19 cellular contexts compared by ENCODE assay signal in genomic region chr15:84909029-84909428, GRCh38. TPM values are rescaled to one million over a fixed set of nuclear protein-coding genes. Genes with fewer than 3 reads are reported as not detected.
"Had no signal": no experiment of that assay in that cellular context is flagged by ENCODE, and none has a peak within 500 bp of the region (broad histone marks: within the 10 kb centered on the region; RNA-seq: fewer than 3 reads in every experiment).

No MANE protein-coding gene starts in this region.

- H3K9me3 Mint-ChIP-seq: activated T-helper 1 cell treated with anti-CD3 and anti-CD28 coated beads, Interleukin-12 subunit alpha, Interleukin-12 subunit beta, Interleukin-2, Interleukin-4 antibody, amounts not matched to agents 30 ng/mL and 10 ng/mL and 1 ng/mL, durations not matched to agents 14 hours and 24 hours and 36 hours; naive B cell; stimulated activated effector memory CD8-positive, alpha-beta T cell treated with anti-CD3 and anti-CD28 coated beads, Interleukin-12 subunit alpha, Interleukin-12 subunit beta, amount 100 ng/mL, for 72 hours had no signal

- H3K4me3 ChIP-seq: coronary artery, mucosa of descending colon, pancreas, sigmoid colon had no signal

- H3K27ac Mint-ChIP-seq: activated CD4-positive, alpha-beta T cell treated with anti-CD3 and anti-CD28 coated beads for 36 hours; activated T-helper 1 cell treated with anti-CD3 and anti-CD28 coated beads, Interleukin-12 subunit alpha, Interleukin-12 subunit beta, Interleukin-2, Interleukin-4 antibody, amounts not matched to agents 30 ng/mL and 10 ng/mL and 1 ng/mL, durations not matched to agents 14 hours and 24 hours and 36 hours; stimulated activated effector memory CD8-positive, alpha-beta T cell treated with anti-CD3 and anti-CD28 coated beads, Interleukin-12 subunit alpha, Interleukin-12 subunit beta, amount 100 ng/mL, for 72 hours had no signal

- H3K4me3 Mint-ChIP-seq: activated CD4-positive, alpha-beta T cell treated with anti-CD3 and anti-CD28 coated beads for 36 hours; activated T-helper 1 cell treated with anti-CD3 and anti-CD28 coated beads, Interleukin-12 subunit alpha, Interleukin-12 subunit beta, Interleukin-2, Interleukin-4 antibody, amounts not matched to agents 30 ng/mL and 10 ng/mL and 1 ng/mL, durations not matched to agents 14 hours and 24 hours and 36 hours; naive B cell; stimulated activated effector memory CD8-positive, alpha-beta T cell treated with anti-CD3 and anti-CD28 coated beads, Interleukin-12 subunit alpha, Interleukin-12 subunit beta, amount 100 ng/mL, for 72 hours had no signal

- H3K36me3 ChIP-seq: pancreas, sigmoid colon had no signal

- ATAC-seq: activated CD4-positive, alpha-beta T cell treated with anti-CD3 and anti-CD28 coated beads for 36 hours; left lobe of liver; pancreas; stimulated activated effector memory CD8-positive, alpha-beta T cell treated with anti-CD3 and anti-CD28 coated beads, Interleukin-12 subunit alpha, Interleukin-12 subunit beta, amount 100 ng/mL, for 72 hours had no signal

- H3K36me3 Mint-ChIP-seq: naive B cell; stimulated activated effector memory CD8-positive, alpha-beta T cell treated with anti-CD3 and anti-CD28 coated beads, Interleukin-12 subunit alpha, Interleukin-12 subunit beta, amount 100 ng/mL, for 72 hours had no signal

- H3K4me1 Mint-ChIP-seq: activated CD4-positive, alpha-beta T cell treated with anti-CD3 and anti-CD28 coated beads for 36 hours had no signal

- H3K27ac ChIP-seq: coronary artery, sigmoid colon had no signal

- H3K27me3 Mint-ChIP-seq: activated CD4-positive, alpha-beta T cell treated with anti-CD3 and anti-CD28 coated beads for 36 hours had no signal

- DNase-seq: activated CD4-positive, alpha-beta T cell treated with anti-CD3 and anti-CD28 coated beads for 36 hours; activated CD4-positive, alpha-beta T cell treated with anti-CD3 and anti-CD28 coated beads, Interleukin-2, amount 50 U/mL, for 48 hours; activated naive CD4-positive, alpha-beta T cell; activated T-cell treated with anti-CD3 and anti-CD28 coated beads for 4 hours; foreskin melanocyte; glutamatergic neuron; hypothalamus; kidney; mucosa of descending colon; naive B cell; sigmoid colon; stimulated activated CD4-positive, alpha-beta T cell treated with anti-CD3 and anti-CD28 coated beads, Interleukin-4, amount 100 ng/mL, for 24 hours had no signal

- H3K9me3 ChIP-seq: mucosa of descending colon, pancreas, sigmoid colon had no signal

- H3K27me3 ChIP-seq: pancreas, sigmoid colon had no signal

RNA-seq across cellular contexts. Expression of gene SLC28A1, which starts 24.6 kb away (rescaled TPM):
- total RNA-seq: activated CD4-positive, alpha-beta T cell treated with anti-CD3 and anti-CD28 coated beads for 36 hours; activated T-helper 1 cell treated with anti-CD3 and anti-CD28 coated beads, Interleukin-12 subunit alpha, Interleukin-12 subunit beta, Interleukin-2, Interleukin-4 antibody, amounts not matched to agents 30 ng/mL and 10 ng/mL and 1 ng/mL, durations not matched to agents 14 hours and 24 hours and 36 hours; epithelial cell of proximal tubule; mucosa of descending colon; sigmoid colon; T-helper 2 cell treated with Interferon-gamma antibody and Interleukin-4, amounts not matched to agents 100 ng/mL and 5 ng/mL, for 36 hours had no signal
- polyA plus RNA-seq: sigmoid colon had no signal
